Comparison of ENCODE assay signal across 28 cellular contexts in the genomic region with DNA sequence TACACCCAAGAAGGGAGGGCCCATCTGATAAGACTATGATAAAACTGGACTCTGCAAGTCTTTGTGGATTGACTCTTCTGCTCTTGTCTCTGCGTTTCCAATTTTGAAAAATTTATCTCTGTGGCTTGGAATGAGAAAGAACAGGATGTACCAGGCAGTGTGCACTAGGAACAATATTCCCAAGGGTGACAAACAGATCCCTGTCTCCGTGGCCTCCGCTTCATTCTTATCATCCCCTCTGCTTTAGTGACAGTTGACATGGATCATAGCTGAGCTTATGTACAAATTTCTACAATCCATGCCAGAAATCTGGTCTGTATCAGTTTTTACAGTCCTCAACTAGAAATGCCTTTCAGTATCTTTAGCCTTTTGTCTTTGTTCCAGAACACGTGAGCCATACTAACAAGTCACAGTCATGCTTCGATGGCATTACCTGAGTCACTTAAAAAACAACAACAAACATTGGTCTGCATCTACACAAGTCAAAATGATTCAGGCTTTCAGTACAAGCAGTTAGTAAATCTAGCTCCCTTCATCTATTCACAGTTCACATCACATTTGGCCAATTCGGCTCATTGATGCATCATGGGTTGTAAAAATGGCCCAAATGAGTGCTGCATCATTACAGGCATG.
A peak's percentile ranks its signal among the peaks of the same experiment; 100 is the strongest.
DNase-seq lines count a peak whose midpoint lies in the region; ATAC-seq and TF ChIP-seq lines count a peak whose summit lies in the region.
"Had no signal": no experiment of that assay in that cellular context is flagged by ENCODE, and none has a peak within 500 bp of the region (broad histone marks: within the 10 kb centered on the region; RNA-seq: fewer than 3 reads in every experiment).

No MANE protein-coding gene starts in this region.

- no peak overlapping the region for H3K4me3 Mint-ChIP-seq in immature natural killer cell
- H3K4me3 Mint-ChIP-seq: activated B cell treated with CpG ODN at 0.5 μM for 24 hours; activated naive CD4-positive, alpha-beta T cell treated with anti-CD3 and anti-CD28 coated beads, Interleukin-2, amount 10 ng/mL, durations not matched to agents 7 days and 5 days; activated T-helper 1 cell treated with anti-CD3 and anti-CD28 coated beads, Interleukin-12 subunit alpha, Interleukin-12 subunit beta, Interleukin-2, Interleukin-4 antibody, amounts not matched to agents 30 ng/mL and 10 ng/mL and 1 ng/mL, durations not matched to agents 14 hours and 24 hours and 36 hours; central memory CD8-positive, alpha-beta T cell had no signal

- DNase-seq in NCI-H345 (lab: John Stamatoyannopoulos, UW) (peak; percentile 64), body of pancreas (peak in 1 of 4 donors; percentile 9), heart left ventricle (no peak), gastrocnemius medialis (peak in 1 of 2 donors; percentile 24), immature natural killer cell (no peak), left lung (no peak)
- DNase-seq in effector CD8-positive, alpha-beta T cell (lab: John Stamatoyannopoulos, UW), result no peak
- DNase-seq: ACHN; activated B cell treated with CpG ODN at 0.5 μM for 24 hours; activated CD4-positive, alpha-beta T cell treated with anti-CD3 and anti-CD28 coated beads, Interleukin-2, amount 50 U/mL, for 48 hours; activated naive CD4-positive, alpha-beta T cell treated with anti-CD3 and anti-CD28 coated beads, Interleukin-2, amount 10 ng/mL, durations not matched to agents 7 days and 5 days; amygdala; dermis blood vessel endothelial cell; DMS79; GDM1; H7; head of caudate nucleus; kidney glomerular epithelial cell; mesenchymal stem cell; NCI-H1092; NCI-H1694 treated with DMSO at 0.1 percent for 48 hours; NCI-H2171 treated with DMSO at 0.1 percent for 48 hours; NCI-H526 treated with DMSO at 0.1 percent for 48 hours; stimulated activated naive CD4-positive, alpha-beta T cell treated with Interleukin-2 at 50 U/mL for 16 hours; thyroid gland had no signal

- H3K27ac Mint-ChIP-seq in immature natural killer cell, result no peak overlapping the region
- H3K27ac Mint-ChIP-seq: activated B cell treated with CpG ODN at 0.5 μM for 24 hours; activated naive CD4-positive, alpha-beta T cell treated with anti-CD3 and anti-CD28 coated beads, Interleukin-2, amount 10 ng/mL, durations not matched to agents 7 days and 5 days; activated T-helper 1 cell treated with anti-CD3 and anti-CD28 coated beads, Interleukin-12 subunit alpha, Interleukin-12 subunit beta, Interleukin-2, Interleukin-4 antibody, amounts not matched to agents 30 ng/mL and 10 ng/mL and 1 ng/mL, durations not matched to agents 14 hours and 24 hours and 36 hours had no signal

- peak; percentile 38 for ATAC-seq in body of pancreas
- peak; percentile 79 to 94 (median 92) for ATAC-seq in heart left ventricle
- ATAC-seq in gastrocnemius medialis, result peak; percentile 69 to 79
- no peak for ATAC-seq in left lung
- ATAC-seq: Panc1 had no signal

- H3K4me3 ChIP-seq in body of pancreas (no peak overlapping the region), heart left ventricle (no peak overlapping the region), gastrocnemius medialis (no peak overlapping the region), left lung (no peak overlapping the region)
- H3K4me3 ChIP-seq: thyroid gland had no signal

- H3K36me3 Mint-ChIP-seq in immature natural killer cell, result no peaks in the 10 kb centered on the region
- H3K36me3 Mint-ChIP-seq: activated naive CD4-positive, alpha-beta T cell treated with anti-CD3 and anti-CD28 coated beads, Interleukin-2, amount 10 ng/mL, durations not matched to agents 7 days and 5 days had no signal

- TF ChIP-seq POLR2A in body of pancreas (IDR thresholded peaks at IDR 0.05) (no peak), heart left ventricle (IDR thresholded peaks at IDR 0.05) (no peak), gastrocnemius medialis (IDR thresholded peaks at IDR 0.05) (no peak)

- no peaks in the 10 kb centered on the region for H3K9me3 ChIP-seq in body of pancreas
- H3K9me3 ChIP-seq in heart left ventricle, result peaks cover 0 to 4% (median 0%) of the 10 kb centered on the region in 12 donors
- H3K9me3 ChIP-seq in gastrocnemius medialis, result no peaks in the 10 kb centered on the region
- no peaks in the 10 kb centered on the region for H3K9me3 ChIP-seq in left lung
- H3K9me3 ChIP-seq: thyroid gland had no signal

- intact Hi-C loops in body of pancreas (cut with DNase I), result no loop called here
- intact Hi-C loops in heart left ventricle (cut with DNase I), result loop anchor here in 1 of 10 donors (2.0 kb wide), 1 partner anchor 21 kb away; no protein-coding TSS in a partner anchor
- intact Hi-C loops in gastrocnemius medialis (cut with DNase I; ENCODE audit: low total_unique reads), result no loop called here
- intact Hi-C loops in left lung (cut with DNase I), result no loop called here

- WGBS in body of pancreas, 2 donors, result 47 to 60% methylated on average over 6 of the region's 6 CpGs
- 31 to 40% (median 32%) methylated on average over 6 of the region's 6 CpGs for WGBS in heart left ventricle, 4 donors

- no peaks in the 10 kb centered on the region for H3K36me3 ChIP-seq in body of pancreas (replicated peaks in 1 of 2; ENCODE audit: insufficient read depth in 1 of 2, low read depth in 2 of 2)
- no peaks in the 10 kb centered on the region for H3K36me3 ChIP-seq in heart left ventricle
- no peaks in the 10 kb centered on the region for H3K36me3 ChIP-seq in gastrocnemius medialis
- H3K36me3 ChIP-seq in left lung, result no peaks in the 10 kb centered on the region
- H3K36me3 ChIP-seq: thyroid gland had no signal

- H3K9me3 Mint-ChIP-seq in immature natural killer cell, result peaks cover 0 to 1% (median 0%) of the 10 kb centered on the region in 6 donors
- H3K9me3 Mint-ChIP-seq: activated B cell treated with CpG ODN at 0.5 μM for 24 hours; activated naive CD4-positive, alpha-beta T cell treated with anti-CD3 and anti-CD28 coated beads, Interleukin-2, amount 10 ng/mL, durations not matched to agents 7 days and 5 days; activated T-helper 1 cell treated with anti-CD3 and anti-CD28 coated beads, Interleukin-12 subunit alpha, Interleukin-12 subunit beta, Interleukin-2, Interleukin-4 antibody, amounts not matched to agents 30 ng/mL and 10 ng/mL and 1 ng/mL, durations not matched to agents 14 hours and 24 hours and 36 hours had no signal

- H3K27me3 Mint-ChIP-seq in immature natural killer cell (ENCODE audit: low read depth in 3 of 3), result peaks cover 0 to 1% (median 0%) of the 10 kb centered on the region in 3 donors
- H3K27me3 Mint-ChIP-seq: activated B cell treated with CpG ODN at 0.5 μM for 24 hours; activated naive CD4-positive, alpha-beta T cell treated with anti-CD3 and anti-CD28 coated beads, Interleukin-2, amount 10 ng/mL, durations not matched to agents 7 days and 5 days; central memory CD8-positive, alpha-beta T cell had no signal

- H3K27me3 ChIP-seq in body of pancreas (no peaks in the 10 kb centered on the region), heart left ventricle (no peaks in the 10 kb centered on the region), gastrocnemius medialis (no peaks in the 10 kb centered on the region), left lung (no peaks in the 10 kb centered on the region)
- H3K27me3 ChIP-seq: thyroid gland had no signal

- no peak for TF ChIP-seq CTCF in body of pancreas (IDR thresholded peaks at IDR 0.05)
- TF ChIP-seq CTCF in heart left ventricle (IDR thresholded peaks at IDR 0.05), result no peak
- no peak for TF ChIP-seq CTCF in gastrocnemius medialis (IDR thresholded peaks at IDR 0.05 in 4 of 5, conservative IDR thresholded peaks at IDR 0.05 in 1 of 5)
- no peak for TF ChIP-seq CTCF in left lung (IDR thresholded peaks at IDR 0.05)

- in situ Hi-C loops in gastrocnemius medialis (cut with MboI; ENCODE audit: low sequenced_read_pairs in 4 of 4), result no loop called here

- no peaks in the 10 kb centered on the region for H3K4me1 ChIP-seq in body of pancreas
- H3K4me1 ChIP-seq in heart left ventricle, result peaks cover 0 to 35% (median 12%) of the 10 kb centered on the region in 12 donors
- H3K4me1 ChIP-seq in gastrocnemius medialis, result no peaks in the 10 kb centered on the region
- H3K4me1 ChIP-seq in left lung, result no peaks in the 10 kb centered on the region
- H3K4me1 ChIP-seq: thyroid gland had no signal

- H3K27ac ChIP-seq in body of pancreas (no peak overlapping the region), heart left ventricle (peak overlapping the region; percentile 3 to 61 (median 52)), gastrocnemius medialis (peak overlapping the region; percentile 29 to 64 (median 46)), left lung (no peak overlapping the region)
- H3K27ac ChIP-seq: thyroid gland had no signal

- no peaks in the 10 kb centered on the region for H3K4me1 Mint-ChIP-seq in immature natural killer cell
- H3K4me1 Mint-ChIP-seq: activated B cell treated with CpG ODN at 0.5 μM for 24 hours; activated naive CD4-positive, alpha-beta T cell treated with anti-CD3 and anti-CD28 coated beads, Interleukin-2, amount 10 ng/mL, durations not matched to agents 7 days and 5 days; central memory CD8-positive, alpha-beta T cell had no signal

Comparison
In these comparisons a context has a peak if more than half of its experiments do, and no peak if none do; other contexts are left out.
1. H3K27ac ChIP-seq: peak in heart left ventricle (12 of 12) and gastrocnemius medialis (4 of 4); none in body of pancreas (0 of 4) and left lung (0 of 2).